8 cellular contexts compared by ENCODE assay signal in the genomic region with DNA sequence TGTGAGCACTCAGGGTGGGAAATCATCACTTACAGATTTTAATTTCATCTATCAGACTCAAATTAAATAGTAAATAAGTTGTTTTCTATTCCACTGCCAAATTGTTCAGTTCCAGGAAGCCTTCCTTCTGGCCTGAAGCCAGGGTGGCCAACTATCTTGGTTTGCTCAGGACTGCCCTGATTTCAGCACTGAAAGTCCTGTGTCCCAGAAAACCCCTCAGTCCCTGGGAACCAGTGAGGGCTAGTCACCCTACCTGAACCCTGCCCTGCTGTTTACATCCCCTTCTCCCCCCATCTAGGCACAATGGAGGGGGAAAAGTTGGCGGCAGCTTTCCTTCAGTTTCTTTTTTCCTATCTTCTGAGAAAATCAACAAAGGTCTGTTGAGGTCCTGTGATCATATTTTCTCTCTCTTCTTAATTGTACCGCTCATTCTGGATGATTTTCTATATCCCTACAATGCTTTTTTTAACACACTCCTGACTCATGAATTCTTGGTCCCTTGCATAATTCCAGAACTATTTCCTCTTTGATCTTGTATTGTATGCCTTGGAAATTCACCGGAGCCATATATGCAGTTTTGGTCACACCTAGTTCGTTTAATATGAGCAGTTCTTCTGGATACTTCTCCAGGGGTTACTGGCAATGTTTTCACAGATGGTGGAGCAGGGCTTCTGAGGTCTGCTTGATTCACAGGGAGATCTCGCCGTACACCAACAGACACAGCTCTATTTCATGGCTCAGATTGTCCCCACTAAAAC.
A peak's percentile ranks its signal among the peaks of the same experiment; 100 is the strongest.
DNase-seq lines count a peak whose midpoint lies in the region; ATAC-seq, FAIRE-seq and TF ChIP-seq lines count a peak whose summit lies in the region.

No MANE protein-coding gene starts in this region.

- no peak overlapping the region for H3K27ac ChIP-seq in K562 (ENCODE audit: extremely low read depth, low read depth, low read length)
- H3K27ac ChIP-seq in right cardiac atrium (ENCODE audit: low read length): peak overlapping the region; percentile 68
- H3K27ac ChIP-seq in spleen: peak overlapping the region in 7 of 8 donors; percentile 11 to 59 (median 52)
- peak overlapping the region in 1 of 2 donors; percentile 62 for H3K27ac ChIP-seq in small intestine (ENCODE audit: low read depth in 1 of 2, low read length in 1 of 2)

- no peaks in the 10 kb centered on the region for H3K79me2 ChIP-seq in K562 (ENCODE audit: control insufficient read depth, insufficient read depth, low read length)

- TF ChIP-seq POLR2A in K562 (conservative IDR thresholded peaks at IDR 0.05) (no peak), spleen (IDR thresholded peaks at IDR 0.05) (no peak)

- FAIRE-seq in K562 (lab: Jason Lieb, UNC) (peak; percentile 37), small intestine (lab: Jason Lieb, UNC) (no peak)

- TF ChIP-seq RAD21 in K562 (CRISPR knock-in tag; conservative IDR thresholded peaks at IDR 0.05 in 1 of 2, IDR thresholded peaks at IDR 0.05 in 1 of 2): no peak

- H3K27me3 ChIP-seq in K562 (ENCODE audit: control insufficient read depth in 2 of 2, insufficient read depth in 2 of 2, low read length in 2 of 2) (no peaks in the 10 kb centered on the region), right cardiac atrium (ENCODE audit: control insufficient read depth, insufficient read depth) (no peaks in the 10 kb centered on the region), spleen (replicated peaks in 1 of 7) (no peaks in the 10 kb centered on the region), small intestine (ENCODE audit: control insufficient read depth in 2 of 2, insufficient read depth in 2 of 2, low read length in 2 of 2) (no peaks in the 10 kb centered on the region)

- ATAC-seq in K562 (peak; percentile 52), right cardiac atrium (peak; percentile 80 to 82), GM18873 (IDR thresholded peaks at IDR 0.05; ENCODE audit: low FRiP score, unreplicated experiment) (no peak), T-helper 17 cell (no peak)

- in situ Hi-C loops in K562 (cut with MboI): no loop called here

- H3K4me1 ChIP-seq in K562 (replicated peaks in 1 of 2; ENCODE audit: control insufficient read depth in 2 of 2, insufficient read depth in 2 of 2, low read length in 2 of 2) (peaks cover 0 to 2% of the 10 kb centered on the region in 2 experiments; a peak in 1 of 5 replicates), right cardiac atrium (ENCODE audit: control insufficient read depth, insufficient read depth, low read length) (peaks cover 9% of the 10 kb centered on the region), spleen (peaks cover 0 to 12% (median 0%) of the 10 kb centered on the region in 6 donors), small intestine (ENCODE audit: control insufficient read depth in 2 of 2, insufficient read depth in 1 of 2, low read depth in 1 of 2, low read length in 1 of 2) (no peaks in the 10 kb centered on the region)

- TF ChIP-seq CTCF in K562 (IDR thresholded peaks at IDR 0.05 in 2 of 3, conservative IDR thresholded peaks at IDR 0.05 in 1 of 3; ENCODE audit: insufficient read depth in 2 of 3, low read depth in 1 of 3, low read length in 3 of 3): no peak
- no peak for TF ChIP-seq CTCF in spleen (IDR thresholded peaks at IDR 0.05 in 8 of 11, conservative IDR thresholded peaks at IDR 0.05 in 3 of 11)

- 69% methylated on average over 6 of the region's 6 CpGs for WGBS in K562 (ENCODE audit: insufficient coverage, low coverage, missing lambda C conversion rate)
- WGBS in right cardiac atrium: 53% methylated on average over 6 of the region's 6 CpGs
- WGBS in spleen, 5 donors: 75 to 87% (median 81%) methylated on average over 6 of the region's 6 CpGs
- WGBS in small intestine, 3 donors: 66 to 70% (median 69%) methylated on average over 6 of the region's 6 CpGs

- no peak overlapping the region for H3K4me3 ChIP-seq in K562
- no peak overlapping the region for H3K4me3 ChIP-seq in right cardiac atrium (ENCODE audit: low read length)
- no peak overlapping the region for H3K4me3 ChIP-seq in spleen
- no peak overlapping the region for H3K4me3 ChIP-seq in small intestine (ENCODE audit: low read depth in 1 of 2, low read length in 2 of 2)

- CTCF ChIA-PET in K562 (lab: Yijun Ruan, JAX; ENCODE audit: low intra/inter-chr PET ratio): no interaction called here

- H3K36me3 Mint-ChIP-seq in T-helper 17 cell (ENCODE audit: low read depth): peaks cover 2% of the 10 kb centered on the region

- POLR2A ChIA-PET in K562 (lab: Yijun Ruan, JAX): no interaction called here

- no peak overlapping the region for H3K9ac ChIP-seq in K562 (ENCODE audit: insufficient read depth in 1 of 2, low read depth in 2 of 2, low read length in 2 of 2)

- H3K9me1 ChIP-seq in K562 (ENCODE audit: control insufficient read depth, insufficient read depth, low read length): no peaks in the 10 kb centered on the region

- peak; percentile 11 for DNase-seq in HK-2 (ENCODE audit: unreplicated experiment)
- peak in 1 of 4 experiments; percentile 33 for DNase-seq in K562 (ENCODE audit: extremely low read depth in 1 of 4, low spot score in 3 of 4)
- peak; percentile 72 to 86 (median 82) for DNase-seq in right cardiac atrium
- no peak for DNase-seq in spleen
- no peak for DNase-seq in T-helper 17 cell
- DNase-seq in NCI-H2081 treated with DMSO at 0.1 percent for 48 hours (lab: John Stamatoyannopoulos, UW): no peak
- DNase-seq in small intestine: no peak

- no TSS peak for BruUV-seq in K562 (replicated peaks; lab: Mats Ljungman, UMichigan)

- H3K36me3 ChIP-seq in K562 (ENCODE audit: control insufficient read depth, insufficient read depth, low read length): peaks cover 18% of the 10 kb centered on the region; the same call in 2 of the 3 replicates
- H3K36me3 ChIP-seq in spleen: peaks cover 0 to 3% (median 0%) of the 10 kb centered on the region in 6 donors
- H3K36me3 ChIP-seq in small intestine (ENCODE audit: control insufficient read depth in 2 of 2, insufficient read depth in 2 of 2, low read length in 2 of 2): no peaks in the 10 kb centered on the region

- H3K9me3 ChIP-seq in K562 (replicated peaks; ENCODE audit: control insufficient read depth, insufficient read depth, low read depth, low read length) (no peaks in the 10 kb centered on the region), right cardiac atrium (ENCODE audit: control insufficient read depth, low read length) (no peaks in the 10 kb centered on the region), spleen (no peaks in the 10 kb centered on the region), T-helper 17 cell (ENCODE audit: control insufficient read depth, low read length, poor library complexity, severe bottlenecking) (peaks cover 3% of the 10 kb centered on the region), small intestine (ENCODE audit: control insufficient read depth, low read depth) (no peaks in the 10 kb centered on the region)

- intact Hi-C loops in K562 (cut with micrococcal nuclease): no loop called here
- intact Hi-C loops in right cardiac atrium (cut with DNase I): loop anchor here in 1 of 4 donors (10.0 kb wide), 1 partner anchor 54 kb away; no protein-coding TSS in a partner anchor
- intact Hi-C loops in spleen (cut with DNase I; ENCODE audit: low total_unique reads): no loop called here

- H3K4me3 Mint-ChIP-seq in T-helper 17 cell: no peak overlapping the region

- no peaks in the 10 kb centered on the region for H3K27me3 Mint-ChIP-seq in T-helper 17 cell

- no peak overlapping the region for H2AFZ ChIP-seq in K562 (ENCODE audit: low read depth, low read length)

- peaks cover 2% of the 10 kb centered on the region for H3K4me1 Mint-ChIP-seq in T-helper 17 cell

- no peak overlapping the region for H3K27ac Mint-ChIP-seq in T-helper 17 cell

- H4K20me1 ChIP-seq in K562 (replicated peaks; ENCODE audit: control insufficient read depth, insufficient read depth, low read length): no peaks in the 10 kb centered on the region

- H3K4me2 ChIP-seq in K562 (ENCODE audit: insufficient read depth, low read length): no peak overlapping the region

- TF ChIP-seq EP300 in K562 (IDR thresholded peaks at IDR 0.05; ENCODE audit: low read length): no peak

TF ChIP-seq in K562, 482 proteins besides CTCF, POLR2A, EP300 and RAD21:
- TF ChIP-seq CBFA2T3 (IDR thresholded peaks at IDR 0.05) (peak; percentile 45), NFIC (IDR thresholded peaks at IDR 0.05) (peak; percentile 88), KDM1A (IDR thresholded peaks at IDR 0.05) (peak; percentile 69 to 73), ARID1B (IDR thresholded peaks at IDR 0.05) (peak; percentile 41; the same call in 1 of the 2 replicates), TCF3 (CRISPR knock-in tag; IDR thresholded peaks at IDR 0.05) (0 out of 2 replicates have a peak, but pooled peaks have one; percentile 20), RCOR1 (IDR thresholded peaks at IDR 0.05; ENCODE audit: borderline replicate concordance in 1 of 2, low read depth in 2 of 2, low read length in 2 of 2) (peak in 1 of 2 experiments; percentile 84; a peak in 1 of 4 replicates), RUNX1 (IDR thresholded peaks at IDR 0.05; ENCODE audit: low read depth) (no peak), HDAC1 (IDR thresholded peaks at IDR 0.05) (peak in 1 of 2 experiments; percentile 33; a peak in 1 of 4 replicates)
- TF ChIP-seq, protein P1, sequence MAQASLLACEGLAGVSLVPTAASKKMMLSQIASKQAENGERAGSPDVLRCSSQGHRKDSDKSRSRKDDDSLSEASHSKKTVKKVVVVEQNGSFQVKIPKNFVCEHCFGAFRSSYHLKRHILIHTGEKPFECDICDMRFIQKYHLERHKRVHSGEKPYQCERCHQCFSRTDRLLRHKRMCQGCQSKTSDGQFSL (CRISPR knock-in tag; IDR thresholded peaks at IDR 0.05): no peak
- TF ChIP-seq, protein P1 (tag; IDR thresholded peaks at IDR 0.05): no peak

Comparison
In these comparisons a context has a peak if more than half of its experiments do, and no peak if none do; other contexts are left out.
1. DNase-seq: peak in HK-2 (single experiment) and right cardiac atrium (3 of 3); none in spleen (single experiment), T-helper 17 cell (0 of 3), NCI-H2081 treated with DMSO at 0.1 percent for 48 hours (single experiment) and small intestine (single experiment).
2. ATAC-seq: peak in K562 (single experiment) and right cardiac atrium (2 of 2); none in GM18873 (single experiment) and T-helper 17 cell (single experiment).